ENCODE assay signal across 21 cellular contexts in the genomic region with DNA sequence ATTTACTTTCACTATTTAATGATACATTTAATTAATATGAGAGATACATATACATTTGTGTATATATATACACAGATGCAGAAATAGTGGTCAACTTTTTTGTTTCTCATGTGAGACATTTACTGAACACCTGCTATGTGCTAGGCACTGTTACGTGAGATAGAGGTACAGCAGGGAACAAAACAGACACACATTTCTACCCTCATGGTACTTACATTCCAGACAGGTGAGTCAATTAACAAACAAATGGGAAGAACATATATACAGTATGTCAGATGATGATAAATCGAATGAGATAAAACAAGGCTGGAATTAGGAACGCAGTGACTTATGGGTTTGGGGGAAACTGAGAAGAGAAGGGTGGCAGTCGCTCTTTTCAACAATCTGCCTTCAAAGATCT. TPM values are rescaled to one million over a fixed set of nuclear protein-coding genes. Genes with fewer than 3 reads are reported as not detected.
DNase-seq lines count a peak whose midpoint lies in the region; ATAC-seq, FAIRE-seq and TF ChIP-seq lines count a peak whose summit lies in the region.
"Had no signal": no experiment of that assay in that cellular context is flagged by ENCODE, and none has a peak within 500 bp of the region (broad histone marks: within the 10 kb centered on the region; RNA-seq: fewer than 3 reads in every experiment).

No MANE protein-coding gene starts in this region.

- H3K14ac ChIP-seq in IMR-90 (replicated peaks; ENCODE audit: low read depth, low read length) (0 out of 2 replicates have a peak overlapping the region, but pooled peaks have one; percentile 35), trophoblast cell (ENCODE audit: low read length) (no peak overlapping the region)

- H2BK20ac ChIP-seq in IMR-90 (ENCODE audit: low read depth, low read length) = 0 out of 2 replicates have a peak overlapping the region, but pooled peaks have one; percentile 15

- POLR2A ChIA-PET in MCF 10A (lab: Yijun Ruan, JAX) = no interaction called here
- POLR2A ChIA-PET in IMR-90 (lab: Charles Lee; ENCODE audit: unreplicated experiment) = no interaction called here
- POLR2A ChIA-PET in endothelial cell of umbilical vein (lab: Charles Lee) = no interaction called here

- FAIRE-seq in endothelial cell of umbilical vein (lab: Jason Lieb, UNC) = no peak
- FAIRE-seq: HTR-8/SVneo had no signal

- BruUV-seq in MCF 10A (replicated peaks; lab: Mats Ljungman, UMichigan) = no TSS peak
- no TSS peak for BruUV-seq in IMR-90 (replicated peaks; lab: Mats Ljungman, UMichigan)
- no TSS peak for BruUV-seq in endothelial cell of umbilical vein (replicated peaks; lab: Mats Ljungman, UMichigan)

- H3K18ac ChIP-seq in IMR-90 (ENCODE audit: low read depth, low read length) (no peak overlapping the region), trophoblast cell (ENCODE audit: low read length) (no peak overlapping the region)

- no peak for TF ChIP-seq CTCF in MCF 10A (IDR thresholded peaks at IDR 0.05; ENCODE audit: unreplicated experiment)
- no peak for TF ChIP-seq CTCF in breast epithelium (IDR thresholded peaks at IDR 0.05)
- TF ChIP-seq CTCF in IMR-90 (conservative IDR thresholded peaks at IDR 0.05; ENCODE audit: low read depth, low read length) = no peak
- no peak for TF ChIP-seq CTCF in endothelial cell of umbilical vein (IDR thresholded peaks at IDR 0.05; ENCODE audit: extremely low read depth in 1 of 2, insufficient read depth in 1 of 2, low read depth in 1 of 2, low read length in 2 of 2)
- no peak for TF ChIP-seq CTCF in progenitor cell of endocrine pancreas (IDR thresholded peaks at IDR 0.05; ENCODE audit: unreplicated experiment)

- intact Hi-C loops in MCF 10A (cut with micrococcal nuclease) = no loop called here
- intact Hi-C loops in breast epithelium (cut with DNase I; ENCODE audit: low total_unique reads) = no loop called here
- intact Hi-C loops in IMR-90 (cut with micrococcal nuclease) = no loop called here
- intact Hi-C loops in endothelial cell of umbilical vein (cut with micrococcal nuclease) = no loop called here

- H3K27ac Mint-ChIP-seq in MCF 10A (ENCODE audit: low read depth, unreplicated experiment) = no peak overlapping the region
- H3K27ac Mint-ChIP-seq in progenitor cell of endocrine pancreas = no peak overlapping the region

- CTCF ChIA-PET in MCF 10A (lab: Yijun Ruan, JAX) = no interaction called here
- CTCF ChIA-PET in IMR-90 (lab: Yijun Ruan, JAX) = no interaction called here
- CTCF ChIA-PET in endothelial cell of umbilical vein (lab: Charles Lee) = no interaction called here

- H3K27me3 ChIP-seq in breast epithelium (no peaks in the 10 kb centered on the region), IMR-90 (ENCODE audit: control insufficient read depth, insufficient read depth, low read length) (no peaks in the 10 kb centered on the region), endothelial cell of umbilical vein (ENCODE audit: control insufficient read depth in 2 of 2, insufficient read depth in 2 of 2, low read length in 2 of 2) (no peaks in the 10 kb centered on the region), trophoblast cell (ENCODE audit: insufficient read depth, low read length) (no peaks in the 10 kb centered on the region)

- no peak overlapping the region for H4K12ac ChIP-seq in trophoblast cell (ENCODE audit: low read depth, low read length)

- H2AFZ ChIP-seq in IMR-90 (replicated peaks; ENCODE audit: low read length, poor library complexity) (no peak overlapping the region), endothelial cell of umbilical vein (ENCODE audit: low read depth, low read length) (no peak overlapping the region), trophoblast cell (ENCODE audit: insufficient read depth, low read length, poor library complexity) (no peak overlapping the region)
- H2AFZ ChIP-seq: PC-9 had no signal

- no peak overlapping the region for H3K4me3 Mint-ChIP-seq in MCF 10A (ENCODE audit: unreplicated experiment)
- no peak overlapping the region for H3K4me3 Mint-ChIP-seq in progenitor cell of endocrine pancreas (ENCODE audit: low read depth)

- peak; percentile 8 for DNase-seq in MCF 10A (ENCODE audit: unreplicated experiment)
- no peak for DNase-seq in breast epithelium (ENCODE audit: low spot score in 2 of 2)
- peak; percentile 23 for DNase-seq in IMR-90
- no peak for DNase-seq in endothelial cell of umbilical vein (ENCODE audit: low read depth, low spot score)
- DNase-seq in trophoblast cell = peak; percentile 12 to 66
- no peak for DNase-seq in progenitor cell of endocrine pancreas (ENCODE audit: low spot score, unreplicated experiment)
- no peak for DNase-seq in NCI-H1417 treated with DMSO at 0.1 percent for 48 hours (lab: John Stamatoyannopoulos, UW)
- DNase-seq: C1 segment of cervical spinal cord, NCI-H1048, NCI-H146, NCI-H2081, NCI-H510A, NCI-H774, PC-9, SHP77 had no signal

- in situ Hi-C loops in IMR-90 (cut with MboI; ENCODE audit: low sequenced_read_pairs) = no loop called here

- H3K4me3 ChIP-seq in breast epithelium = no peak overlapping the region
- no peak overlapping the region for H3K4me3 ChIP-seq in IMR-90 (ENCODE audit: insufficient read depth, low read depth, low read length)
- H3K4me3 ChIP-seq in endothelial cell of umbilical vein (replicated peaks in 1 of 3; ENCODE audit: insufficient read depth in 1 of 3, low read depth in 1 of 3, low read length in 3 of 3) = no peak overlapping the region
- H3K4me3 ChIP-seq in trophoblast cell (ENCODE audit: low read depth, low read length) = no peak overlapping the region
- H3K4me3 ChIP-seq: HAP-1, PC-9 had no signal

- H4K8ac ChIP-seq in IMR-90 (ENCODE audit: low read depth in 2 of 2, low read length in 2 of 2) (no peak overlapping the region), trophoblast cell (ENCODE audit: low read depth, low read length) (no peak overlapping the region)

- H3K23ac ChIP-seq in IMR-90 (ENCODE audit: low read depth, low read length) = no peak overlapping the region; the same call in 1 of the 2 replicates
- no peak overlapping the region for H3K23ac ChIP-seq in trophoblast cell (ENCODE audit: low read length)

- no peak overlapping the region for H4K5ac ChIP-seq in IMR-90 (ENCODE audit: low read depth, low read length)

- H2BK15ac ChIP-seq in IMR-90 (ENCODE audit: low read depth, low read length) = no peak overlapping the region

- peaks cover 11% of the 10 kb centered on the region for H3K4me1 Mint-ChIP-seq in MCF 10A (ENCODE audit: insufficient read depth, unreplicated experiment)
- H3K4me1 Mint-ChIP-seq in progenitor cell of endocrine pancreas (ENCODE audit: low read depth) = peaks cover 11% of the 10 kb centered on the region

- no peak overlapping the region for H3K9ac ChIP-seq in IMR-90 (ENCODE audit: low read depth, low read length)
- no peak overlapping the region for H3K9ac ChIP-seq in endothelial cell of umbilical vein (replicated peaks; ENCODE audit: extremely low read depth, insufficient read depth, low read length)
- H3K9ac ChIP-seq in trophoblast cell (ENCODE audit: low read length) = no peak overlapping the region

- no peak overlapping the region for H3K4ac ChIP-seq in IMR-90 (ENCODE audit: low read depth, low read length)
- H3K4ac ChIP-seq in trophoblast cell (ENCODE audit: low read depth, low read length) = no peak overlapping the region

- no CpG with 5 or more reads among the region's 4 CpGs for WGBS in IMR-90 (ENCODE audit: extremely low coverage in 2 of 2, insufficient read length in 1 of 2), 2 experiments
- WGBS in trophoblast cell (ENCODE audit: extremely low coverage, insufficient coverage, insufficient read length) = no CpG with 5 or more reads among the region's 4 CpGs

- no peak for ATAC-seq in IMR-90 (ENCODE audit: low read depth)
- no peak for ATAC-seq in HG02938 (IDR thresholded peaks at IDR 0.05; ENCODE audit: unreplicated experiment)
- ATAC-seq: SK-N-SH treated with all-trans-retinoic acid at 6 μM for 48 hours had no signal

- H3K56ac ChIP-seq in IMR-90 (ENCODE audit: extremely low read depth, insufficient read depth, low read length) = no peak overlapping the region

- no peak for TF ChIP-seq POLR2A in breast epithelium (IDR thresholded peaks at IDR 0.05)
- TF ChIP-seq POLR2A in IMR-90 (IDR thresholded peaks at IDR 0.05; ENCODE audit: low read depth, low read length) = no peak
- no peak for TF ChIP-seq POLR2A in endothelial cell of umbilical vein (IDR thresholded peaks at IDR 0.05; ENCODE audit: low read depth, low read length)

- H2AK9ac ChIP-seq in IMR-90 (replicated peaks; ENCODE audit: low read depth, low read length, poor library complexity) = no peak overlapping the region

- no peaks in the 10 kb centered on the region for H3K36me3 ChIP-seq in breast epithelium
- H3K36me3 ChIP-seq in IMR-90 (ENCODE audit: control insufficient read depth, insufficient read depth, low read length) = peaks cover 2% of the 10 kb centered on the region; the same call in 1 of the 2 replicates
- H3K36me3 ChIP-seq in endothelial cell of umbilical vein (ENCODE audit: control insufficient read depth in 2 of 2, extremely low read depth in 1 of 2, insufficient read depth in 2 of 2, low read length in 2 of 2) = peaks cover 4 to 8% of the 10 kb centered on the region in 2 experiments
- H3K36me3 ChIP-seq in trophoblast cell (ENCODE audit: control insufficient read depth in 1 of 2, insufficient read depth in 2 of 2, low read length in 2 of 2) = peaks cover 0 to 4% of the 10 kb centered on the region in 2 experiments

- H2BK120ac ChIP-seq in IMR-90 (ENCODE audit: low read depth, low read length) (peak overlapping the region; percentile 49; the same call in 1 of the 2 replicates), trophoblast cell (ENCODE audit: insufficient read depth, low read length, poor library complexity) (no peak overlapping the region)

- H3K9me3 Mint-ChIP-seq in MCF 10A (ENCODE audit: unreplicated experiment) (no peaks in the 10 kb centered on the region), progenitor cell of endocrine pancreas (ENCODE audit: low read depth) (no peaks in the 10 kb centered on the region)

- H2AK5ac ChIP-seq in IMR-90 (ENCODE audit: low read depth, low read length) = peak overlapping the region; percentile 43; the same call in 1 of the 2 replicates
- H2AK5ac ChIP-seq in trophoblast cell (ENCODE audit: low read length) = no peak overlapping the region

- H4K20me1 ChIP-seq in IMR-90 (ENCODE audit: insufficient read depth, low read length) (no peaks in the 10 kb centered on the region), endothelial cell of umbilical vein (replicated peaks; ENCODE audit: control insufficient read depth, extremely low read depth, insufficient read depth, low read length) (no peaks in the 10 kb centered on the region)

- H3K4me2 ChIP-seq in IMR-90 (ENCODE audit: low read depth, low read length) = no peak overlapping the region
- H3K4me2 ChIP-seq in endothelial cell of umbilical vein (ENCODE audit: insufficient read depth, low read length) = peak overlapping the region; percentile 57
- no peak overlapping the region for H3K4me2 ChIP-seq in trophoblast cell (ENCODE audit: low read length)
- H3K4me2 ChIP-seq: PC-9 had no signal

- H4K91ac ChIP-seq in IMR-90 (ENCODE audit: insufficient read depth, low read depth, low read length) (0 out of 2 replicates have a peak overlapping the region, but pooled peaks have one; percentile 21), trophoblast cell (ENCODE audit: low read depth, low read length) (no peak overlapping the region)

- TF ChIP-seq RAD21 in IMR-90 (IDR thresholded peaks at IDR 0.05; ENCODE audit: low read length) = no peak

- H3K4me1 ChIP-seq in breast epithelium (no peaks in the 10 kb centered on the region), IMR-90 (ENCODE audit: control insufficient read depth, insufficient read depth, low read length) (peaks cover 6% of the 10 kb centered on the region), endothelial cell of umbilical vein (ENCODE audit: control insufficient read depth, extremely low read depth, insufficient read depth, low read length) (peaks cover 39% of the 10 kb centered on the region), trophoblast cell (ENCODE audit: control insufficient read depth in 1 of 2, insufficient read depth in 2 of 2, low read length in 2 of 2) (no peaks in the 10 kb centered on the region)

- dilution Hi-C loops in IMR-90 (cut with HindIII; ENCODE audit: low sequenced_read_pairs, unreplicated experiment) (no loop called here), endothelial cell of umbilical vein (cut with MboI; ENCODE audit: extremely low pct_ligation_motif_present, low sequenced_read_pairs) (no loop called here)

- H3K79me2 ChIP-seq in endothelial cell of umbilical vein (ENCODE audit: control insufficient read depth, insufficient read depth, low read length) (peaks cover 52% of the 10 kb centered on the region), trophoblast cell (ENCODE audit: control insufficient read depth, insufficient read depth, low read length, poor library complexity) (peaks cover 4% of the 10 kb centered on the region)

- peaks cover 28 to 40% of the 10 kb centered on the region in 2 experiments for H3K79me1 ChIP-seq in IMR-90 (ENCODE audit: low read depth in 1 of 2, low read length in 2 of 2)
- H3K79me1 ChIP-seq in trophoblast cell (ENCODE audit: low read length) = peaks cover 3% of the 10 kb centered on the region

- H3K9me3 ChIP-seq in breast epithelium = no peaks in the 10 kb centered on the region
- H3K9me3 ChIP-seq in IMR-90 (ENCODE audit: control insufficient read depth, insufficient read depth, low read length) = no peaks in the 10 kb centered on the region
- H3K9me3 ChIP-seq in endothelial cell of umbilical vein (replicated peaks; ENCODE audit: control insufficient read depth, insufficient read depth, low read length) = no peaks in the 10 kb centered on the region
- no peaks in the 10 kb centered on the region for H3K9me3 ChIP-seq in trophoblast cell (ENCODE audit: insufficient read depth, low read depth, low read length)
- H3K9me3 ChIP-seq: HAP-1 had no signal

- peaks cover 29% of the 10 kb centered on the region for H3K36me3 Mint-ChIP-seq in MCF 10A (ENCODE audit: insufficient read depth, unreplicated experiment)
- H3K36me3 Mint-ChIP-seq in progenitor cell of endocrine pancreas (ENCODE audit: insufficient read depth) = peaks cover 20% of the 10 kb centered on the region

- H3K9me1 ChIP-seq in IMR-90 (ENCODE audit: insufficient read depth, low read length) (no peaks in the 10 kb centered on the region; the same call in none of the 2 replicates), endothelial cell of umbilical vein (replicated peaks; ENCODE audit: control insufficient read depth, extremely low read depth, insufficient read depth, low read length) (no peaks in the 10 kb centered on the region)

- no peak overlapping the region for H3K27ac ChIP-seq in breast epithelium
- no peak overlapping the region for H3K27ac ChIP-seq in IMR-90 (ENCODE audit: insufficient read depth, low read length)
- H3K27ac ChIP-seq in endothelial cell of umbilical vein (ENCODE audit: insufficient read depth, low read depth, low read length) = peak overlapping the region; percentile 28
- no peak overlapping the region for H3K27ac ChIP-seq in trophoblast cell (ENCODE audit: low read depth, low read length)
- H3K27ac ChIP-seq: HL-60, PC-9 had no signal

- H3K27me3 Mint-ChIP-seq in MCF 10A (ENCODE audit: insufficient read depth, unreplicated experiment) (no peaks in the 10 kb centered on the region), progenitor cell of endocrine pancreas (no peaks in the 10 kb centered on the region)

- H2BK5ac ChIP-seq in IMR-90 (ENCODE audit: low read depth, low read length, poor library complexity, severe bottlenecking) (peak overlapping the region; percentile 61), trophoblast cell (ENCODE audit: low read depth, low read length, poor library complexity) (no peak overlapping the region)

- H2BK12ac ChIP-seq in trophoblast cell (ENCODE audit: low read length) = no peak overlapping the region

RNA-seq across cellular contexts. Expression of a gene that starts 5.1 kb away (rescaled TPM):
- total RNA-seq in MCF 10A (2022) (26.8 and 31.0 TPM in 2 replicates), breast epithelium (10 to 100 TPM in 2 of 3 donors, 1 to 10 TPM in 1; 9.9 to 28.5 (median 18.4) TPM), IMR-90 (2012; rRNA removed) (22.4 and 28.1 TPM in 2 replicates), endothelial cell of umbilical vein (30.2 and 35.5 TPM in 2 replicates), progenitor cell of endocrine pancreas (33.2 and 37.4 TPM in 2 replicates)
- polyA plus RNA-seq in IMR-90 (2012; rRNA removed) (17.5 and 18.1 TPM in 2 replicates), endothelial cell of umbilical vein (10.0 and 12.9 TPM in 2 replicates)
- 6.0 and 9.4 TPM in 2 replicates for polyA plus RNA-seq in IMR-90 (2012; cell fraction: cytosol; rRNA removed)
- 5.7 and 34.9 TPM in 2 replicates for polyA plus RNA-seq in IMR-90 (2012; cell fraction: nucleus; rRNA removed; ENCODE audit: low replicate concordance)
- polyA plus RNA-seq in endothelial cell of umbilical vein (2011; cell fraction: cytosol; rRNA removed) = 11.9 and 12.2 TPM in 2 replicates
- polyA plus RNA-seq in endothelial cell of umbilical vein (2011; cell fraction: nucleus; rRNA removed) = 49.5 and 55.4 TPM in 2 replicates
- 19.8 and 21.1 TPM in 2 replicates for polyA plus RNA-seq in endothelial cell of umbilical vein (2012)
- 16.5 and 26.3 TPM in 2 replicates for polyA minus RNA-seq in endothelial cell of umbilical vein
- 10.0 TPM for polyA minus RNA-seq in endothelial cell of umbilical vein (2011; cell fraction: cytosol; rRNA and poly(A)+ RNA removed)
- polyA minus RNA-seq in endothelial cell of umbilical vein (2011; cell fraction: nucleus; rRNA and poly(A)+ RNA removed) = 55.8 and 70.9 TPM in 2 replicates
- polyA plus RNA-seq in trophoblast cell (2013) = 19.2 and 19.9 TPM in 2 replicates

RNA-seq across cellular contexts. Expression of a gene that starts 45.3 kb away (rescaled TPM):
- total RNA-seq in MCF 10A (2022) (not detected in 2 replicates), breast epithelium (not detected), IMR-90 (2012; rRNA removed) (not detected in 2 replicates), endothelial cell of umbilical vein (not detected in 2 replicates), progenitor cell of endocrine pancreas (not detected in 2 replicates)
- polyA plus RNA-seq in IMR-90 (2012; rRNA removed) (not detected in 2 replicates), endothelial cell of umbilical vein (not detected in 2 replicates)
- polyA plus RNA-seq in IMR-90 (2012; cell fraction: cytosol; rRNA removed) = 0.03 TPM in 1 of 2 replicates, not detected in the other
- polyA plus RNA-seq in IMR-90 (2012; cell fraction: nucleus; rRNA removed; ENCODE audit: low replicate concordance) = 0.10 TPM in 1 of 2 replicates, not detected in the other
- polyA plus RNA-seq in endothelial cell of umbilical vein (2011; cell fraction: cytosol; rRNA removed) = not detected in 2 replicates
- 0.11 TPM in 1 of 2 replicates, not detected in the other for polyA plus RNA-seq in endothelial cell of umbilical vein (2011; cell fraction: nucleus; rRNA removed)
- polyA plus RNA-seq in endothelial cell of umbilical vein (2012) = 0.29 and 0.52 TPM in 2 replicates
- not detected in 2 replicates for polyA minus RNA-seq in endothelial cell of umbilical vein
- polyA minus RNA-seq in endothelial cell of umbilical vein (2011; cell fraction: cytosol; rRNA and poly(A)+ RNA removed) = not detected
- 0.63 and 1.6 TPM in 2 replicates for polyA minus RNA-seq in endothelial cell of umbilical vein (2011; cell fraction: nucleus; rRNA and poly(A)+ RNA removed)
- polyA plus RNA-seq in trophoblast cell (2013) = not detected in 2 replicates
- total RNA-seq: A673, PC-9 had no signal

Comparison
In these comparisons a context has a peak if more than half of its experiments do, and no peak if none do; other contexts are left out.
1. DNase-seq: peak in MCF 10A (single experiment), IMR-90 (single experiment) and trophoblast cell (2 of 2); none in breast epithelium (0 of 2), endothelial cell of umbilical vein (single experiment), progenitor cell of endocrine pancreas (single experiment) and NCI-H1417 treated with DMSO at 0.1 percent for 48 hours (single experiment).